ENCODE assay signal across 35 cellular contexts in the genomic region with DNA sequence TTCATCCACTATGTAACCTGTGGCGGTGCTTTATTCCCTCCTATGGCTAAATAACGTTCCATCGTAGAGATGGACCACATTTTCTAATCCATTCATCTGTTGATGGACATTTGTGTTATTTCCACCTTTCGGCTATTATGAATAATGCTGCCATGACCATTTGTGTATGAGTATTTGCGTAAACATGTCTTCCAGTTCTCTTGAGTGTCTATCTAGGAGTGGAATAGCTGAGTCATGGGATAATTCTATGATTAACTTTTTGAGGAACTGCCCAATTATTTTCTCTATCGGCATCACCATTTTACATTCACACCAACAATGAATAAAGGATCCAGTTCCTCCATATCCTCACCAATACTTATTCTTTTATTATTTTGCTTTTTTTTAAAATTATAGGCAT.
"Had no signal": no experiment of that assay in that cellular context is flagged by ENCODE, and none has a peak within 500 bp of the region (broad histone marks: within the 10 kb centered on the region; RNA-seq: fewer than 3 reads in every experiment).

No MANE protein-coding gene starts in this region.

- H3K27ac ChIP-seq: adrenal gland, cardiac muscle cell, WERI-Rb-1 had no signal

- FAIRE-seq: bronchial epithelial cell, TTC549 had no signal

- H3K36me3 ChIP-seq: adrenal gland, cardiac muscle cell, WERI-Rb-1 had no signal

- DNase-seq: activated CD4-positive, alpha-beta memory T cell treated with anti-CD3 and anti-CD28 coated beads for 36 hours; activated CD4-positive, alpha-beta T cell treated with anti-CD3 and anti-CD28 coated beads for 1 hour; activated CD4-positive, alpha-beta T cell treated with anti-CD3 and anti-CD28 coated beads for 36 hours; activated CD4-positive, alpha-beta T cell treated with anti-CD3 and anti-CD28 coated beads for 48 hours; activated CD4-positive, alpha-beta T cell treated with anti-CD3 and anti-CD28 coated beads, Interleukin-2, amount 10 ng/mL, durations not matched to agents 7 days and 5 days; activated CD4-positive, alpha-beta T cell treated with anti-CD3 and anti-CD28 coated beads, Interleukin-2, amount 50 U/mL, for 4 hours; activated CD4-positive, CD25-positive, alpha-beta regulatory T cell; activated CD8-positive, alpha-beta memory T cell treated with anti-CD3 and anti-CD28 coated beads, Interleukin-2, amount 50 U/mL, for 4 hours; activated CD8-positive, alpha-beta T cell treated with anti-CD3 and anti-CD28 coated beads for 36 hours; activated effector memory CD4-positive, alpha-beta T cell treated with anti-CD3 and anti-CD28 coated beads, Interleukin-2, amount 50 U/mL, for 16 hours; activated gamma-delta T cell treated with Interleukin-2 at 50 U/mL for 16 hours; activated naive CD4-positive, alpha-beta T cell; activated naive CD4-positive, alpha-beta T cell treated with anti-CD3 and anti-CD28 coated beads for 36 hours; activated naive CD4-positive, alpha-beta T cell treated with anti-CD3 and anti-CD28 coated beads, Interleukin-2, amount 50 U/mL, for 16 hours; activated naive CD8-positive, alpha-beta T cell treated with anti-CD3 and anti-CD28 coated beads for 36 hours; activated T-cell treated with anti-CD3 and anti-CD28 coated beads for 4 hours; activated T-cell treated with anti-CD3 and anti-CD28 coated beads, Interleukin-2, amount 50 U/mL, for 1 hour; activated T-cell treated with anti-CD3 and anti-CD28 coated beads, Interleukin-2, amount 50 U/mL, for 4 hours; activated T-cell treated with anti-CD3 and anti-CD28 coated beads, Interleukin-2, amount 50 U/mL, for 72 hours; adrenal gland; amniotic stem cell; aorta; caudate nucleus; cerebellar nuclear complex; T-helper 1 cell; T-helper 2 cell; T-helper 9 cell; WERI-Rb-1 had no signal

- H3K4me3 ChIP-seq: adrenal gland, cardiac muscle cell had no signal

- ATAC-seq: activated CD4-positive, alpha-beta T cell treated with anti-CD3 and anti-CD28 coated beads for 36 hours; activated CD4-positive, CD25-positive, alpha-beta regulatory T cell treated with anti-CD3 and anti-CD28 coated beads, Interleukin-2, amount 50 U/mL, for 24 hours; activated CD8-positive, alpha-beta T cell treated with anti-CD3 and anti-CD28 coated beads for 36 hours; activated naive CD4-positive, alpha-beta T cell treated with anti-CD3 and anti-CD28 coated beads, Interleukin-2, amount 50 U/mL, for 72 hours; activated T-cell treated with anti-CD3 and anti-CD28 coated beads, Interleukin-2, amount 50 U/mL, for 4 hours; activated T-cell treated with anti-CD3 and anti-CD28 coated beads, Interleukin-2, amount 50 U/mL, for 72 hours; activated T-helper 17 cell treated with anti-CD3 and anti-CD28 coated beads, Interleukin-2, amount 50 U/mL, for 72 hours; WTC11 had no signal

- H3K27me3 ChIP-seq: adrenal gland, cardiac muscle cell had no signal

- H3K4me1 ChIP-seq: adrenal gland had no signal
